8 cellular contexts compared by ENCODE assay signal in the genomic region with DNA sequence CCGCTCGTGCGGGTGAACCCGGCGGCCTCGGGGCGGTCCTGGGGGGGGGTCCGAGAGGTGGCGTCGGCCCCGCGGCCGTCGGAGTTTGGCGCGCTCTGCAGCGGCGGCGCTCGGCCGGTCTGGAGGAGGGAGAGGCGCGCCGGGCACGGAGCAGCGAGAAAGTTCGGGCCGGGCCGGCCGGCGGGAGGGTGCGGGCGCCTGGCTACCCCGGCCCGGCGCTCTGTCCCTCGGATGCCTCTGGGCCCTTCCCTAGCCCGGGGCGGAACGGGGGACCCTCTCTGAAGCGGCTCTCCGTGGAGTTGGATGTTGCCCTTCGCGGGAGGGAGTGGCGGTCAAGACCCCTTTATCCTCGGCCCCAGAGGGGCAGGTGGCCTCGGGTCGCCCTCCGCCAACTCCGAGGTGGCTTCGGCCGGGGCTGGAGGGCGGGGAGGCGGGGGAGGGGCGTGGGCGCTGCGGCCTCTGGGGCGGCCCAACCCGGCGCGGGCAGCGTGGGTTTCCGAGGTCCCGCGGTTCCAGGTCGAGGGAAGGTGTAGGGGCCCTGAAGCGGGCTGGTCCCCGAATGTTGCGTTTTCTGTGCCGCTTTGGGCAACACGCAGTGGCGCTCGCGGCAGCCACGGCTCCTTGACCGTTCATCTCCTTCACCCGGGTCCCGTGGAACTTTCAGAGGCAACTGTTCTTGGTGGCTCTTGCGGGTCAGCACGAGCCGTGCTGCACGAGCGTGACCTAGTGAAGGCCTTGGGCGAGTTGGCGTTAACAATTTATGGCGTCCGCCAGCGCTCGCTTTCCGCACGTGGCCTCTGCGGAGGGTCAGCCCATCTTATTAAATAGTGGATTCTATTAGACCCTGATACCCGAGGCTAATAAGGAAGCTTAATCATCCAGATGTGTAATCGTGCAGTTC. TPM values are rescaled to one million over a fixed set of nuclear protein-coding genes. Genes with fewer than 3 reads are reported as not detected.
DNase-seq lines count a peak whose midpoint lies in the region; ATAC-seq and TF ChIP-seq lines count a peak whose summit lies in the region.

No MANE protein-coding gene starts in this region.

- no peaks in the 10 kb centered on the region for H3K79me2 ChIP-seq in fibroblast of lung (ENCODE audit: control insufficient read depth, insufficient read depth, low read length)

- peak overlapping the region in 3 of 4 experiments; percentile 4 to 55 (median 4) for H3K4me3 ChIP-seq in fibroblast of lung (replicated peaks in 1 of 4; ENCODE audit: control extremely low read depth in 1 of 4, insufficient read depth in 1 of 4, low read depth in 3 of 4, low read length in 4 of 4)
- peak overlapping the region; percentile 56 for H3K4me3 ChIP-seq in naive thymus-derived CD4-positive, alpha-beta T cell (ENCODE audit: low read length)
- peak overlapping the region; percentile 89 to 90 for H3K4me3 ChIP-seq in aorta (ENCODE audit: low read length in 2 of 2)

- no peak overlapping the region for H3K27ac Mint-ChIP-seq in activated CD4-positive, alpha-beta memory T cell treated with anti-CD3 and anti-CD28 coated beads, Interleukin-2, amount 10 ng/mL, durations not matched to agents 7 days and 5 days
- peak overlapping the region in 6 of 9 donors; percentile 3 to 78 (median 40) for H3K27ac Mint-ChIP-seq in naive thymus-derived CD4-positive, alpha-beta T cell

- H3K4me1 ChIP-seq in fibroblast of lung (ENCODE audit: control insufficient read depth, extremely low read depth, insufficient read depth, low read length) (no peaks in the 10 kb centered on the region), aorta (ENCODE audit: control insufficient read depth in 1 of 2, insufficient read depth in 2 of 2, low read length in 2 of 2) (no peaks in the 10 kb centered on the region)
- peaks cover 0 to 9% of the 10 kb centered on the region in 2 donors for H3K4me1 ChIP-seq in naive thymus-derived CD4-positive, alpha-beta T cell (ENCODE audit: control insufficient read depth in 2 of 2, insufficient read depth in 2 of 2, low read length in 2 of 2)

- H3K36me3 ChIP-seq in fibroblast of lung (ENCODE audit: control insufficient read depth, insufficient read depth, low read length), result no peaks in the 10 kb centered on the region
- H3K36me3 ChIP-seq in naive thymus-derived CD4-positive, alpha-beta T cell (ENCODE audit: control insufficient read depth in 2 of 3, insufficient read depth in 3 of 3, low read length in 3 of 3), result no peaks in the 10 kb centered on the region
- no peaks in the 10 kb centered on the region for H3K36me3 ChIP-seq in aorta (ENCODE audit: control insufficient read depth in 1 of 2, insufficient read depth in 2 of 2, low read length in 1 of 2)

- intact Hi-C loops in naive thymus-derived CD4-positive, alpha-beta T cell (cut with micrococcal nuclease), result loop anchor here (1.0 to 10.0 kb wide), 5 partner anchors 11 to 230 kb away; no protein-coding TSS in a partner anchor
- intact Hi-C loops in aorta (cut with DNase I), result loop anchor here (5.0 kb wide), 1 partner anchor 42 kb away; no protein-coding TSS in a partner anchor

- peak; percentile 6 for DNase-seq in activated naive CD4-positive, alpha-beta T cell treated with Interleukin-2 at 50 U/mL for 16 hours
- no peak for DNase-seq in activated naive CD4-positive, alpha-beta T cell (lab: John Stamatoyannopoulos, UW)
- DNase-seq in activated CD4-positive, alpha-beta memory T cell treated with anti-CD3 and anti-CD28 coated beads, Interleukin-2, amount 10 ng/mL, durations not matched to agents 7 days and 5 days, result no peak
- DNase-seq in fibroblast of lung (ENCODE audit: low read depth in 2 of 2) (peak in 1 of 2 donors; percentile 16), aorta (peak; percentile 51 to 79), NCI-H774 (lab: John Stamatoyannopoulos, UW) (no peak)
- DNase-seq in naive thymus-derived CD4-positive, alpha-beta T cell, result peak in 7 of 9 donors; percentile 6 to 27 (median 13)

- peaks cover 21% of the 10 kb centered on the region for H3K4me1 Mint-ChIP-seq in activated CD4-positive, alpha-beta memory T cell treated with anti-CD3 and anti-CD28 coated beads, Interleukin-2, amount 10 ng/mL, durations not matched to agents 7 days and 5 days
- peaks cover 7 to 32% (median 27%) of the 10 kb centered on the region in 7 donors for H3K4me1 Mint-ChIP-seq in naive thymus-derived CD4-positive, alpha-beta T cell

- no peak for TF ChIP-seq CTCF in fibroblast of lung (conservative IDR thresholded peaks at IDR 0.05 in 1 of 2, IDR thresholded peaks at IDR 0.05 in 1 of 2; ENCODE audit: low read depth in 1 of 2, low read length in 2 of 2)

- CTCF ChIA-PET in activated CD4-positive, alpha-beta memory T cell treated with anti-CD3 and anti-CD28 coated beads, Interleukin-2, amount 10 ng/mL, durations not matched to agents 7 days and 5 days (lab: Charles Lee), result interaction anchor here (0.7 to 1.9 kb wide), 5 partner anchors 9 to 43 kb away, joined by 3 to 9 read pairs (median 4); no protein-coding TSS in a partner anchor
- CTCF ChIA-PET in naive thymus-derived CD4-positive, alpha-beta T cell (lab: Charles Lee), result interaction anchor here (0.6 to 2.2 kb wide), 6 partner anchors 10 to 117 kb away, joined by 3 to 12 read pairs (median 3); no protein-coding TSS in a partner anchor

- H3K9me3 ChIP-seq in fibroblast of lung (ENCODE audit: control insufficient read depth, insufficient read depth, low read depth, low read length), result no peaks in the 10 kb centered on the region
- H3K9me3 ChIP-seq in naive thymus-derived CD4-positive, alpha-beta T cell (ENCODE audit: control insufficient read depth in 2 of 3, low read length in 3 of 3), result no peaks in the 10 kb centered on the region
- H3K9me3 ChIP-seq in aorta (ENCODE audit: control insufficient read depth, low read length), result no peaks in the 10 kb centered on the region

- no peak overlapping the region for H3K27ac ChIP-seq in fibroblast of lung (ENCODE audit: insufficient read depth, low read length)
- peak overlapping the region; percentile 56 for H3K27ac ChIP-seq in naive thymus-derived CD4-positive, alpha-beta T cell (ENCODE audit: low read depth, low read length)
- H3K27ac ChIP-seq in aorta (ENCODE audit: low read depth in 1 of 2, low read length in 2 of 2), result peak overlapping the region in 1 of 2 donors; percentile 6

- no peaks in the 10 kb centered on the region for H3K9me3 Mint-ChIP-seq in activated CD4-positive, alpha-beta memory T cell treated with anti-CD3 and anti-CD28 coated beads, Interleukin-2, amount 10 ng/mL, durations not matched to agents 7 days and 5 days
- H3K9me3 Mint-ChIP-seq in naive thymus-derived CD4-positive, alpha-beta T cell, result peaks cover 0 to 2% (median 0%) of the 10 kb centered on the region in 11 donors

- H4K20me1 ChIP-seq in fibroblast of lung (ENCODE audit: control insufficient read depth, extremely low read depth, insufficient read depth, low read length), result no peaks in the 10 kb centered on the region

- ATAC-seq in HG03103 (IDR thresholded peaks at IDR 0.05; ENCODE audit: low read depth, unreplicated experiment), result peak; percentile 21
- no peak for ATAC-seq in naive thymus-derived CD4-positive, alpha-beta T cell
- peak; percentile 65 for ATAC-seq in aorta (ENCODE audit: low FRiP score)

- WGBS in aorta, 2 donors, result 0 to 1% methylated on average over 57 to 94 of the region's 94 CpGs

- peaks cover 12% of the 10 kb centered on the region for H3K27me3 Mint-ChIP-seq in activated CD4-positive, alpha-beta memory T cell treated with anti-CD3 and anti-CD28 coated beads, Interleukin-2, amount 10 ng/mL, durations not matched to agents 7 days and 5 days
- H3K27me3 Mint-ChIP-seq in naive thymus-derived CD4-positive, alpha-beta T cell, result peaks cover 0 to 45% (median 13%) of the 10 kb centered on the region in 5 donors

- no peak overlapping the region for H3K9ac ChIP-seq in fibroblast of lung (ENCODE audit: insufficient read depth, low read length)

- peaks cover 6% of the 10 kb centered on the region for H3K36me3 Mint-ChIP-seq in activated CD4-positive, alpha-beta memory T cell treated with anti-CD3 and anti-CD28 coated beads, Interleukin-2, amount 10 ng/mL, durations not matched to agents 7 days and 5 days (ENCODE audit: low read depth)
- peaks cover 0 to 7% (median 0%) of the 10 kb centered on the region in 5 donors for H3K36me3 Mint-ChIP-seq in naive thymus-derived CD4-positive, alpha-beta T cell

- peaks cover 11% of the 10 kb centered on the region for H3K27me3 ChIP-seq in fibroblast of lung (ENCODE audit: control insufficient read depth, insufficient read depth, low read length)
- H3K27me3 ChIP-seq in naive thymus-derived CD4-positive, alpha-beta T cell (ENCODE audit: control insufficient read depth in 2 of 2, insufficient read depth in 2 of 2, low read length in 2 of 2), result peaks cover 0 to 4% of the 10 kb centered on the region in 2 donors
- no peaks in the 10 kb centered on the region for H3K27me3 ChIP-seq in aorta (ENCODE audit: control insufficient read depth in 1 of 2, insufficient read depth in 2 of 2, low read length in 1 of 2)

- H2AFZ ChIP-seq in fibroblast of lung (ENCODE audit: low read length), result no peak overlapping the region

- POLR2A ChIA-PET in activated CD4-positive, alpha-beta memory T cell treated with anti-CD3 and anti-CD28 coated beads, Interleukin-2, amount 10 ng/mL, durations not matched to agents 7 days and 5 days (lab: Charles Lee), result interaction anchor here (0.7 to 2.3 kb wide), 6 partner anchors 9 to 58 kb away, joined by 3 to 11 read pairs (median 3); no protein-coding TSS in a partner anchor
- POLR2A ChIA-PET in naive thymus-derived CD4-positive, alpha-beta T cell (lab: Charles Lee), result interaction anchor here (0.7 to 2.9 kb wide), 10 partner anchors 9 to 243 kb away, joined by 3 to 18 read pairs (median 6); no protein-coding TSS in a partner anchor

- H3K4me2 ChIP-seq in fibroblast of lung (ENCODE audit: extremely low read depth, insufficient read depth, low read length), result no peak overlapping the region

- H3K4me3 Mint-ChIP-seq in activated CD4-positive, alpha-beta memory T cell treated with anti-CD3 and anti-CD28 coated beads, Interleukin-2, amount 10 ng/mL, durations not matched to agents 7 days and 5 days, result peak overlapping the region; percentile 54
- peak overlapping the region; percentile 47 to 96 (median 78) for H3K4me3 Mint-ChIP-seq in naive thymus-derived CD4-positive, alpha-beta T cell

RNA-seq across cellular contexts. Expression of a gene that starts 0.7 kb away (rescaled TPM):
- 1 to 10 TPM; 7.6 to 8.2 TPM for total RNA-seq in activated CD4-positive, alpha-beta memory T cell treated with anti-CD3 and anti-CD28 coated beads, Interleukin-2, amount 10 ng/mL, durations not matched to agents 7 days and 5 days
- total RNA-seq in fibroblast of lung, result 12.6 and 37.8 TPM in 2 replicates
- 16.3 and 17.5 TPM in 2 replicates for polyA plus RNA-seq in fibroblast of lung
- 11.5 and 12.3 TPM in 2 replicates for polyA plus RNA-seq in fibroblast of lung (2012)
- polyA minus RNA-seq in fibroblast of lung (ENCODE audit: low replicate concordance), result 22.0 and 22.1 TPM in 2 replicates
- total RNA-seq in naive thymus-derived CD4-positive, alpha-beta T cell, result 10 to 100 TPM in 3 of 5 experiments, 1 to 10 TPM in 2; 2.4 to 47.2 (median 21.5) TPM
- polyA plus RNA-seq in naive thymus-derived CD4-positive, alpha-beta T cell, result 10 to 100 TPM in 1 of 2 donors, 1 to 10 TPM in 1; 9.3 to 29.8 TPM
- 100 to 1,000 TPM; 127 to 149 TPM for total RNA-seq in aorta
- 10 to 100 TPM; 71.6 to 80.3 TPM for polyA plus RNA-seq in aorta

Comparison
In these comparisons a context has a peak if more than half of its experiments do, and no peak if none do; other contexts are left out.
1. DNase-seq: peak in activated naive CD4-positive, alpha-beta T cell treated with Interleukin-2 at 50 U/mL for 16 hours (single experiment), naive thymus-derived CD4-positive, alpha-beta T cell (7 of 9) and aorta (2 of 2); none in activated naive CD4-positive, alpha-beta T cell (0 of 4), activated CD4-positive, alpha-beta memory T cell treated with anti-CD3 and anti-CD28 coated beads, Interleukin-2, amount 10 ng/mL, durations not matched to agents 7 days and 5 days (single experiment) and NCI-H774 (single experiment).
2. H3K4me3 ChIP-seq: peak in every context shown above with its lines; median percentile 90 in aorta; 56 in naive thymus-derived CD4-positive, alpha-beta T cell; 4 in fibroblast of lung.